ENCODE assay signal across 1 cellular context in the genomic region with DNA sequence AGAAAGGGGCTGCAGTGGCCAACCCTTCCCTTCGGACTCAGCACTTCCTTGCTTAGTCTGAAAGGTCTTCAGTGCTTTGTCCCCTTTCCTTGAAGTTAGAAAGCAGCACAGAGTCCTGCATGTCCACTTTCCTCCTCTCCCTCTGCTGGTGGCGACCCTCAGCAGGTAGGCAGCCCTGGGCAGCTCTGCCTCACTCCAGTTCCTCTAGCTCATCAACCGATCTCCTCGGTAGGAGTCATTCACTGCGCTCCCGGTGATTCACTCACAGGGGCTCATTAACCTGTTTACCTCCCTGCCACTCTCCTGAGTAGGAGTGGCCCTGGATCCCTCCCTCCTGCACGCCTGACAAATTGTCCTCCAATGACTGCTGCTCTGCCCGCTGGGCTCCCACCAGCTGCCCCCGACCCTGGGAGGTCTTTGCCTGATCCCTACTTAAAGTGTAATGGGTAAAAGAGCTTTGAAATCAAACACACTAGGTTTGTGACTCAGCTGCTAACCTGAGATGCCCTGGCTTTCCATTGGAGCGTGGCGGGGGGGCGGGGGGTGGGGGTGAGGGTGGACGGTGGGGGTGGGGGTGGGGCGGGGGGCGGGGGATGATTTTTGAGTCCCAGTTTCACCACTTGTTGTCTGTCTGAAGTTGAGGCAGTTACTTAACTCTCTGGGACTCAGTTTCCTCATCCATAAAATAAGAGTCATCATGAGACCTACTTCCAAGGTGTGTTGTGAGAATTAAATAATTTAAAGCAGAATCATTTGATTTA.
A peak's percentile ranks its signal among the peaks of the same experiment; 100 is the strongest.
TF ChIP-seq lines count a peak whose summit lies in the region.

No MANE protein-coding gene starts in this region.

TF ChIP-seq in H1, 55 proteins besides CTCF, POLR2A, EP300 and RAD21:
- TF ChIP-seq TAF1 (IDR thresholded peaks at IDR 0.05; ENCODE audit: low read depth, low read length) (peak; percentile 60), POLR2AphosphoS5 (IDR thresholded peaks at IDR 0.05; ENCODE audit: low read depth, low read length) (peak; percentile 79), CHD1 (IDR thresholded peaks at IDR 0.05; ENCODE audit: low read depth, low read length) (no peak), BCL11A (IDR thresholded peaks at IDR 0.05; ENCODE audit: low read depth in 2 of 2, low read length in 2 of 2) (no peak), ASH2L (IDR thresholded peaks at IDR 0.05; ENCODE audit: low read length) (peak; percentile 65), SP1 (IDR thresholded peaks at IDR 0.05; ENCODE audit: low read depth, low read length) (peak; percentile 53; the same call in 1 of the 2 replicates), SIN3A (conservative IDR thresholded peaks at IDR 0.05 in 1 of 2, IDR thresholded peaks at IDR 0.05 in 1 of 2; ENCODE audit: low read depth in 1 of 2, low read length in 2 of 2) (peak in 1 of 2 experiments; percentile 48; a peak in 1 of 4 replicates), HDAC2 (IDR thresholded peaks at IDR 0.05; ENCODE audit: borderline replicate concordance in 1 of 2, low read depth in 2 of 2, low read length in 2 of 2) (0 out of 4 replicates have a peak, but pooled peaks of 1 of the 2 experiments have one; percentile 55), TBP (IDR thresholded peaks at IDR 0.05; ENCODE audit: low read depth, low read length) (peak; percentile 44; the same call in 1 of the 2 replicates), SIRT6 (IDR thresholded peaks at IDR 0.05; ENCODE audit: low read length) (no peak), CHD2 (IDR thresholded peaks at IDR 0.05; ENCODE audit: low read length) (0 out of 2 replicates have a peak, but pooled peaks have one; percentile 14), JUND (IDR thresholded peaks at IDR 0.05; ENCODE audit: low read length) (0 out of 2 replicates have a peak, but pooled peaks have one; percentile 43), SUZ12 (IDR thresholded peaks at IDR 0.05; ENCODE audit: low read length) (no peak)
TF ChIP-seq in H1: peak in this region for 9.
